Comparison of ENCODE assay signal across 8 cellular contexts in genomic region chr12:69639400-69640016, GRCh38. TPM values are rescaled to one million over a fixed set of nuclear protein-coding genes. Genes with fewer than 3 reads are reported as not detected.
DNase-seq lines count a peak whose midpoint lies in the region; ATAC-seq and TF ChIP-seq lines count a peak whose summit lies in the region.

No MANE protein-coding gene starts in this region.

- no peaks in the 10 kb centered on the region for H3K27me3 Mint-ChIP-seq in mesothelial cell of epicardium (ENCODE audit: low read depth)

- H3K4me3 Mint-ChIP-seq in mesothelial cell of epicardium: no peak overlapping the region

- H3K4me1 Mint-ChIP-seq in mesothelial cell of epicardium: peaks cover 1% of the 10 kb centered on the region

- H3K36me3 Mint-ChIP-seq in mesothelial cell of epicardium: no peaks in the 10 kb centered on the region

- no peak overlapping the region for H3K27ac Mint-ChIP-seq in mesothelial cell of epicardium

- peak; percentile 75 for TF ChIP-seq CTCF in mesothelial cell of epicardium (IDR thresholded peaks at IDR 0.05; ENCODE audit: unreplicated experiment)

- peak; percentile 80 for ATAC-seq in GM18858 (IDR thresholded peaks at IDR 0.05; ENCODE audit: unreplicated experiment)
- peak; percentile 87 for ATAC-seq in HG03095 (IDR thresholded peaks at IDR 0.05; ENCODE audit: unreplicated experiment)

- DNase-seq in Ammon's horn (ENCODE audit: low spot score) (peak; percentile 64), NCI-H526 treated with DMSO at 0.1 percent for 48 hours (lab: John Stamatoyannopoulos, UW) (peak; percentile 17), ecto neural progenitor cell (ENCODE audit: low spot score) (peak; percentile 78), mesothelial cell of epicardium (ENCODE audit: low spot score in 2 of 2, unreplicated experiment in 2 of 2) (peak; percentile 36 to 75)
- DNase-seq in activated CD4-positive, alpha-beta T cell treated with anti-CD3 and anti-CD28 coated beads, Interleukin-2, amount 50 U/mL, for 4 hours: peak; percentile 49 to 53
- peak; percentile 75 for DNase-seq in stimulated activated CD8-positive, alpha-beta memory T cell treated with anti-CD3 and anti-CD28 coated beads, Interleukin-4, amount 100 ng/mL, for 48 hours

- H3K9me3 Mint-ChIP-seq in mesothelial cell of epicardium: no peaks in the 10 kb centered on the region

RNA-seq across cellular contexts. Expression of gene LRRC10, which starts 28.8 kb away (rescaled TPM):
- total RNA-seq in mesothelial cell of epicardium: not detected in 3 replicates

RNA-seq across cellular contexts. Expression of gene CCT2, which starts 54.2 kb away (rescaled TPM):
- total RNA-seq in mesothelial cell of epicardium: 215 to 223 TPM (median 220 TPM) in 3 replicates

RNA-seq across cellular contexts. Expression of gene BEST3, which starts 59.6 kb away (rescaled TPM):
- total RNA-seq in mesothelial cell of epicardium: 0.11 to 0.52 TPM (median 0.24 TPM) in 3 replicates

Comparison
In these comparisons a context has a peak if more than half of its experiments do, and no peak if none do; other contexts are left out.
1. Peak in every context shown above with its lines: DNase-seq and ATAC-seq.
2. DNase-seq: peak in every context shown above with its lines; median percentile 78 in ecto neural progenitor cell; 75 in stimulated activated CD8-positive, alpha-beta memory T cell treated with anti-CD3 and anti-CD28 coated beads, Interleukin-4, amount 100 ng/mL, for 48 hours; 64 in Ammon's horn; 56 in mesothelial cell of epicardium; 51 in activated CD4-positive, alpha-beta T cell treated with anti-CD3 and anti-CD28 coated beads, Interleukin-2, amount 50 U/mL, for 4 hours; 17 in NCI-H526 treated with DMSO at 0.1 percent for 48 hours.